ENCODE assay signal across 38 cellular contexts in genomic region chr20:52610749-52611148, GRCh38.
"Had no signal": no experiment of that assay in that cellular context is flagged by ENCODE, and none has a peak within 500 bp of the region (broad histone marks: within the 10 kb centered on the region; RNA-seq: fewer than 3 reads in every experiment).

No MANE protein-coding gene starts in this region.

- H3K27ac ChIP-seq: ascending aorta, cardiac muscle cell, VCaP had no signal

- H3K36me3 ChIP-seq: ascending aorta, cardiac muscle cell had no signal

- H3K36me3 Mint-ChIP-seq: activated CD8-positive, alpha-beta memory T cell treated with anti-CD3 and anti-CD28 coated beads, Interleukin-2, amount 10 ng/mL, durations not matched to agents 7 days and 5 days; activated naive CD4-positive, alpha-beta T cell treated with anti-CD3 and anti-CD28 coated beads, Interleukin-2, amount 10 ng/mL, durations not matched to agents 7 days and 5 days; activated naive CD4-positive, alpha-beta T cell treated with anti-CD3 and anti-CD28 coated beads, Interleukin-2, amount 50 U/mL, for 24 hours; activated naive CD8-positive, alpha-beta T cell; activated naive CD8-positive, alpha-beta T cell treated with anti-CD3 and anti-CD28 coated beads, Interleukin-2, amount 10 ng/mL, durations not matched to agents 7 days and 5 days; brain had no signal

- H3K4me1 ChIP-seq: ascending aorta had no signal

- H3K4me3 ChIP-seq: ascending aorta, cardiac muscle cell had no signal

- H3K27me3 Mint-ChIP-seq: activated CD4-positive, alpha-beta memory T cell treated with anti-CD3 and anti-CD28 coated beads, Interleukin-2, amount 10 ng/mL, durations not matched to agents 7 days and 5 days; activated CD4-positive, alpha-beta T cell treated with anti-CD3 and anti-CD28 coated beads, Interleukin-2, amount 10 ng/mL, durations not matched to agents 7 days and 5 days; activated naive CD4-positive, alpha-beta T cell treated with anti-CD3 and anti-CD28 coated beads, Interleukin-2, amount 10 ng/mL, durations not matched to agents 7 days and 5 days; activated naive CD4-positive, alpha-beta T cell treated with anti-CD3 and anti-CD28 coated beads, Interleukin-2, amount 50 U/mL, for 24 hours; activated T-cell treated with anti-CD3 and anti-CD28 coated beads, Interleukin-2, amount 50 U/mL, for 24 hours had no signal

- H3K9me3 ChIP-seq: ascending aorta had no signal

- H3K27me3 ChIP-seq: ascending aorta, cardiac muscle cell had no signal

- DNase-seq: activated CD4-positive, alpha-beta memory T cell treated with anti-CD3 and anti-CD28 coated beads, Interleukin-2, amount 10 ng/mL, durations not matched to agents 7 days and 5 days; activated CD4-positive, alpha-beta T cell treated with anti-CD3 and anti-CD28 coated beads for 1 hour; activated CD4-positive, alpha-beta T cell treated with anti-CD3 and anti-CD28 coated beads for 36 hours; activated CD4-positive, alpha-beta T cell treated with anti-CD3 and anti-CD28 coated beads for 48 hours; activated CD4-positive, alpha-beta T cell treated with anti-CD3 and anti-CD28 coated beads, Interleukin-2, amount 10 ng/mL, durations not matched to agents 7 days and 5 days; activated CD4-positive, alpha-beta T cell treated with anti-CD3 and anti-CD28 coated beads, Interleukin-2, amount 50 U/mL, for 48 hours; activated CD4-positive, CD25-positive, alpha-beta regulatory T cell; activated CD8-positive, alpha-beta memory T cell treated with anti-CD3 and anti-CD28 coated beads for 24 hours; activated CD8-positive, alpha-beta memory T cell treated with anti-CD3 and anti-CD28 coated beads, Interleukin-2, amount 10 ng/mL, durations not matched to agents 7 days and 5 days; activated CD8-positive, alpha-beta memory T cell treated with anti-CD3 and anti-CD28 coated beads, Interleukin-2, amount 50 U/mL, for 48 hours; activated CD8-positive, alpha-beta T cell treated with anti-CD3 and anti-CD28 coated beads, Interleukin-2, amount 10 ng/mL, durations not matched to agents 7 days and 5 days; activated effector memory CD4-positive, alpha-beta T cell treated with Interleukin-2 at 50 U/mL for 16 hours; activated gamma-delta T cell; activated naive CD4-positive, alpha-beta T cell treated with anti-CD3 and anti-CD28 coated beads, Interleukin-2, amount 10 ng/mL, durations not matched to agents 7 days and 5 days; activated naive CD4-positive, alpha-beta T cell treated with Interleukin-2 at 50 U/mL for 16 hours; activated naive CD8-positive, alpha-beta T cell treated with anti-CD3 and anti-CD28 coated beads, Interleukin-2, amount 10 ng/mL, durations not matched to agents 7 days and 5 days; activated naive CD8-positive, alpha-beta T cell treated with anti-CD3 and anti-CD28 coated beads, Interleukin-2, amount 50 U/mL, for 24 hours; activated T-cell treated with anti-CD3 and anti-CD28 coated beads, Interleukin-2, amount 50 U/mL, for 24 hours; activated T-cell treated with anti-CD3 and anti-CD28 coated beads, Interleukin-2, amount 50 U/mL, for 48 hours; amygdala; anterior cingulate cortex; caudate nucleus; cerebellar nuclear complex; T-helper 2 cell; T-helper 9 cell had no signal

- H3K27ac Mint-ChIP-seq: activated CD4-positive, alpha-beta memory T cell treated with anti-CD3 and anti-CD28 coated beads, Interleukin-2, amount 10 ng/mL, durations not matched to agents 7 days and 5 days; activated CD4-positive, alpha-beta T cell treated with anti-CD3 and anti-CD28 coated beads for 36 hours; activated CD4-positive, alpha-beta T cell treated with anti-CD3 and anti-CD28 coated beads, Interleukin-2, amount 10 ng/mL, durations not matched to agents 7 days and 5 days; activated CD8-positive, alpha-beta memory T cell treated with anti-CD3 and anti-CD28 coated beads, Interleukin-2, amount 10 ng/mL, durations not matched to agents 7 days and 5 days; activated CD8-positive, alpha-beta T cell treated with anti-CD3 and anti-CD28 coated beads, Interleukin-2, amount 10 ng/mL, durations not matched to agents 7 days and 5 days; activated naive CD4-positive, alpha-beta T cell treated with anti-CD3 and anti-CD28 coated beads, Interleukin-2, amount 10 ng/mL, durations not matched to agents 7 days and 5 days; activated naive CD8-positive, alpha-beta T cell; activated naive CD8-positive, alpha-beta T cell treated with anti-CD3 and anti-CD28 coated beads, Interleukin-2, amount 10 ng/mL, durations not matched to agents 7 days and 5 days; activated naive CD8-positive, alpha-beta T cell treated with anti-CD3 and anti-CD28 coated beads, Interleukin-2, amount 50 U/mL, for 24 hours; activated T-cell treated with anti-CD3 and anti-CD28 coated beads, Interleukin-2, amount 50 U/mL, for 24 hours; activated T-helper 2 cell treated with anti-CD3 and anti-CD28 coated beads, Interferon-gamma antibody, Interleukin-2, Interleukin-4, amounts not matched to agents 10 μg/mL and 5 μg/mL and 100 μg/mL, durations not matched to agents 14 hours and 24 hours and 36 hours; brain; T-helper 1 cell treated with Interleukin-12 subunit alpha and Interleukin-12 subunit beta and Interleukin-4 antibody, amounts not matched to agents 30 μg/mL and 1 μg/mL, for 36 hours; T-helper 2 cell treated with Interferon-gamma antibody and Interleukin-4, amounts not matched to agents 5 μg/mL and 100 μg/mL, for 36 hours had no signal

- H3K4me1 Mint-ChIP-seq: activated CD4-positive, alpha-beta memory T cell treated with anti-CD3 and anti-CD28 coated beads, Interleukin-2, amount 10 ng/mL, durations not matched to agents 7 days and 5 days; activated CD4-positive, alpha-beta T cell treated with anti-CD3 and anti-CD28 coated beads, Interleukin-2, amount 10 ng/mL, durations not matched to agents 7 days and 5 days; activated CD8-positive, alpha-beta memory T cell treated with anti-CD3 and anti-CD28 coated beads, Interleukin-2, amount 10 ng/mL, durations not matched to agents 7 days and 5 days; activated naive CD4-positive, alpha-beta T cell treated with anti-CD3 and anti-CD28 coated beads, Interleukin-2, amount 10 ng/mL, durations not matched to agents 7 days and 5 days; activated naive CD8-positive, alpha-beta T cell treated with anti-CD3 and anti-CD28 coated beads, Interleukin-2, amount 10 ng/mL, durations not matched to agents 7 days and 5 days; activated naive CD8-positive, alpha-beta T cell treated with anti-CD3 and anti-CD28 coated beads, Interleukin-2, amount 50 U/mL, for 24 hours had no signal

- ATAC-seq: activated CD4-positive, alpha-beta T cell treated with anti-CD3 and anti-CD28 coated beads for 36 hours; activated CD4-positive, CD25-positive, alpha-beta regulatory T cell treated with anti-CD3 and anti-CD28 coated beads, Interleukin-2, amount 50 U/mL, for 24 hours; activated CD8-positive, alpha-beta memory T cell treated with anti-CD3 and anti-CD28 coated beads, Interleukin-2, amount 10 ng/mL, durations not matched to agents 7 days and 5 days; activated CD8-positive, alpha-beta T cell treated with anti-CD3 and anti-CD28 coated beads, Interleukin-2, amount 10 ng/mL, durations not matched to agents 7 days and 5 days; activated naive CD8-positive, alpha-beta T cell treated with anti-CD3 and anti-CD28 coated beads, Interleukin-2, amount 50 U/mL, for 24 hours had no signal

- H3K9me3 Mint-ChIP-seq: activated naive CD4-positive, alpha-beta T cell treated with anti-CD3 and anti-CD28 coated beads, Interleukin-2, amount 50 U/mL, for 24 hours; activated naive CD8-positive, alpha-beta T cell treated with anti-CD3 and anti-CD28 coated beads, Interleukin-2, amount 10 ng/mL, durations not matched to agents 7 days and 5 days; activated T-cell treated with anti-CD3 and anti-CD28 coated beads, Interleukin-2, amount 50 U/mL, for 24 hours; brain had no signal

- H3K4me3 Mint-ChIP-seq: activated CD4-positive, alpha-beta memory T cell treated with anti-CD3 and anti-CD28 coated beads, Interleukin-2, amount 10 ng/mL, durations not matched to agents 7 days and 5 days; activated CD4-positive, alpha-beta T cell treated with anti-CD3 and anti-CD28 coated beads for 36 hours; activated CD4-positive, alpha-beta T cell treated with anti-CD3 and anti-CD28 coated beads, Interleukin-2, amount 10 ng/mL, durations not matched to agents 7 days and 5 days; activated CD8-positive, alpha-beta memory T cell treated with anti-CD3 and anti-CD28 coated beads, Interleukin-2, amount 10 ng/mL, durations not matched to agents 7 days and 5 days; activated CD8-positive, alpha-beta T cell treated with anti-CD3 and anti-CD28 coated beads, Interleukin-2, amount 10 ng/mL, durations not matched to agents 7 days and 5 days; activated naive CD4-positive, alpha-beta T cell treated with anti-CD3 and anti-CD28 coated beads, Interleukin-2, amount 10 ng/mL, durations not matched to agents 7 days and 5 days; activated naive CD4-positive, alpha-beta T cell treated with anti-CD3 and anti-CD28 coated beads, Interleukin-2, amount 50 U/mL, for 24 hours; activated naive CD8-positive, alpha-beta T cell; activated naive CD8-positive, alpha-beta T cell treated with anti-CD3 and anti-CD28 coated beads, Interleukin-2, amount 10 ng/mL, durations not matched to agents 7 days and 5 days; activated naive CD8-positive, alpha-beta T cell treated with anti-CD3 and anti-CD28 coated beads, Interleukin-2, amount 50 U/mL, for 24 hours; activated T-cell treated with anti-CD3 and anti-CD28 coated beads, Interleukin-2, amount 50 U/mL, for 24 hours; brain; central memory CD8-positive, alpha-beta T cell; T-helper 1 cell treated with Interleukin-12 subunit alpha and Interleukin-12 subunit beta and Interleukin-4 antibody, amounts not matched to agents 30 μg/mL and 1 μg/mL, for 36 hours; T-helper 2 cell treated with Interferon-gamma antibody and Interleukin-4, amounts not matched to agents 5 μg/mL and 100 μg/mL, for 36 hours had no signal

- FAIRE-seq: bronchial epithelial cell, TTC549 had no signal
